9 cellular contexts compared by ENCODE assay signal in genomic region chr9:129751841-129752801, GRCh38. TPM values are rescaled to one million over a fixed set of nuclear protein-coding genes. Genes with fewer than 3 reads are reported as not detected.
A peak's percentile ranks its signal among the peaks of the same experiment; 100 is the strongest.
DNase-seq lines count a peak whose midpoint lies in the region; ATAC-seq and TF ChIP-seq lines count a peak whose summit lies in the region.
"Had no signal": no experiment of that assay in that cellular context is flagged by ENCODE, and none has a peak within 500 bp of the region (broad histone marks: within the 10 kb centered on the region; RNA-seq: fewer than 3 reads in every experiment).

No MANE protein-coding gene starts in this region.

- no peaks in the 10 kb centered on the region for H3K27me3 Mint-ChIP-seq in MCF 10A (ENCODE audit: insufficient read depth, unreplicated experiment)
- no peaks in the 10 kb centered on the region for H3K27me3 Mint-ChIP-seq in activated T-cell treated with anti-CD3 and anti-CD28 coated beads, Interleukin-2, amount 50 U/mL, for 4 hours (ENCODE audit: low read depth)

- H3K4me1 ChIP-seq in right atrium auricular region (peaks cover 0 to 19% of the 10 kb centered on the region in 2 donors), lower lobe of right lung (peaks cover 22% of the 10 kb centered on the region), vagina (peaks cover 34% of the 10 kb centered on the region)

- no peaks in the 10 kb centered on the region for H3K9me3 Mint-ChIP-seq in MCF 10A (ENCODE audit: unreplicated experiment)
- no peaks in the 10 kb centered on the region for H3K9me3 Mint-ChIP-seq in activated T-cell treated with anti-CD3 and anti-CD28 coated beads, Interleukin-2, amount 50 U/mL, for 4 hours

- peak overlapping the region; percentile 82 for H3K27ac Mint-ChIP-seq in MCF 10A (ENCODE audit: low read depth, unreplicated experiment)

- peak; percentile 44 for ATAC-seq in Right ventricle myocardium inferior
- peak; percentile 60 to 69 for ATAC-seq in lower lobe of right lung
- no peak for ATAC-seq in activated T-cell treated with anti-CD3 and anti-CD28 coated beads, Interleukin-2, amount 50 U/mL, for 4 hours

- no peaks in the 10 kb centered on the region for H3K27me3 ChIP-seq in right atrium auricular region
- peaks cover 7% of the 10 kb centered on the region for H3K27me3 ChIP-seq in lower lobe of right lung (ENCODE audit: low read depth)
- no peaks in the 10 kb centered on the region for H3K27me3 ChIP-seq in vagina

- TSS peak; percentile 81 for BruUV-seq in MCF 10A (replicated peaks; lab: Mats Ljungman, UMichigan)

- H3K9me3 ChIP-seq in right atrium auricular region (no peaks in the 10 kb centered on the region), lower lobe of right lung (no peaks in the 10 kb centered on the region), vagina (no peaks in the 10 kb centered on the region)
- H3K9me3 ChIP-seq: neutrophil had no signal

- TF ChIP-seq POLR2A in vagina (IDR thresholded peaks at IDR 0.05): no peak

- H3K36me3 Mint-ChIP-seq in MCF 10A (ENCODE audit: insufficient read depth, unreplicated experiment): peaks cover 29% of the 10 kb centered on the region
- H3K36me3 Mint-ChIP-seq in activated T-cell treated with anti-CD3 and anti-CD28 coated beads, Interleukin-2, amount 50 U/mL, for 4 hours (ENCODE audit: insufficient read depth): no peaks in the 10 kb centered on the region

- DNase-seq in Right ventricle myocardium inferior (ENCODE audit: missing footprints) (no peak), right atrium auricular region (ENCODE audit: low spot score) (no peak), MCF 10A (ENCODE audit: unreplicated experiment) (peak; percentile 95), lower lobe of right lung (peak; percentile 63), vagina (ENCODE audit: extremely low spot score in 2 of 2) (no peak), NCI-H1436 (lab: John Stamatoyannopoulos, UW) (no peak), KG1 (lab: John Stamatoyannopoulos, UW) (no peak)
- DNase-seq in activated T-cell treated with anti-CD3 and anti-CD28 coated beads, Interleukin-2, amount 50 U/mL, for 4 hours: no peak

- H3K4me3 ChIP-seq in right atrium auricular region (peak overlapping the region in 1 of 2 donors; percentile 40), lower lobe of right lung (peak overlapping the region; percentile 44), vagina (peak overlapping the region; percentile 54 to 69)

- TF ChIP-seq CTCF in right atrium auricular region (IDR thresholded peaks at IDR 0.05) (no peak), MCF 10A (IDR thresholded peaks at IDR 0.05; ENCODE audit: unreplicated experiment) (no peak), lower lobe of right lung (IDR thresholded peaks at IDR 0.05) (no peak), vagina (IDR thresholded peaks at IDR 0.05) (no peak)

- no peaks in the 10 kb centered on the region for H3K36me3 ChIP-seq in right atrium auricular region
- no peaks in the 10 kb centered on the region for H3K36me3 ChIP-seq in lower lobe of right lung
- no peaks in the 10 kb centered on the region for H3K36me3 ChIP-seq in vagina

- CTCF ChIA-PET in MCF 10A (lab: Yijun Ruan, JAX): interaction anchor here (0.8 to 5.3 kb wide), 6 partner anchors 13 to 38 kb away, joined by 3 to 55 read pairs (median 19); no protein-coding TSS in a partner anchor

- intact Hi-C loops in Right ventricle myocardium inferior (cut with DNase I) (no loop called here), MCF 10A (cut with micrococcal nuclease) (loop anchor here (1.0 kb wide), 1 partner anchor 21 kb away; no protein-coding TSS in a partner anchor), lower lobe of right lung (cut with DNase I) (no loop called here), vagina (cut with DNase I) (no loop called here)

- H3K4me1 Mint-ChIP-seq in MCF 10A (ENCODE audit: insufficient read depth, unreplicated experiment): peaks cover 29% of the 10 kb centered on the region
- peaks cover 9% of the 10 kb centered on the region for H3K4me1 Mint-ChIP-seq in activated T-cell treated with anti-CD3 and anti-CD28 coated beads, Interleukin-2, amount 50 U/mL, for 4 hours (ENCODE audit: low read depth)

- H3K4me3 Mint-ChIP-seq in MCF 10A (ENCODE audit: unreplicated experiment): peak overlapping the region; percentile 93
- no peak overlapping the region for H3K4me3 Mint-ChIP-seq in activated T-cell treated with anti-CD3 and anti-CD28 coated beads, Interleukin-2, amount 50 U/mL, for 4 hours

- POLR2A ChIA-PET in MCF 10A (lab: Yijun Ruan, JAX): interaction anchor here (0.5 to 8.9 kb wide), 18 partner anchors 11 to 669 kb away, joined by 3 to 293 read pairs (median 4); partner anchors contain the start of genes ASB6, NTMT1 and TOR1B

- H3K27ac ChIP-seq in right atrium auricular region (no peak overlapping the region), lower lobe of right lung (no peak overlapping the region), vagina (peak overlapping the region; percentile 62)
- H3K27ac ChIP-seq: neutrophil had no signal

RNA-seq across cellular contexts. Expression of gene PTGES, which starts 0.7 kb away (rescaled TPM):
- total RNA-seq in Right ventricle myocardium inferior: 4.8 TPM
- total RNA-seq in right atrium auricular region: 1 to 10 TPM; 1.1 to 2.6 TPM
- 74.0 and 96.6 TPM in 2 replicates for total RNA-seq in MCF 10A (2022)
- total RNA-seq in lower lobe of right lung: 3.9 TPM
- total RNA-seq in vagina: 18.9 TPM
- not detected for total RNA-seq in activated T-cell treated with anti-CD3 and anti-CD28 coated beads, Interleukin-2, amount 50 U/mL, for 4 hours

RNA-seq across cellular contexts. Expression of gene TOR1B, which starts 50.9 kb away (rescaled TPM):
- total RNA-seq in Right ventricle myocardium inferior (10.5 TPM), right atrium auricular region (10 to 100 TPM; 10.2 to 12.3 TPM), MCF 10A (2022) (14.7 and 14.8 TPM in 2 replicates), lower lobe of right lung (34.9 TPM), vagina (14.5 TPM)
- 10 to 100 TPM; 22.8 to 28.1 (median 27.5) TPM for total RNA-seq in activated T-cell treated with anti-CD3 and anti-CD28 coated beads, Interleukin-2, amount 50 U/mL, for 4 hours

Comparison
In these comparisons a context has a peak if more than half of its experiments do, and no peak if none do; other contexts are left out.
1. ATAC-seq: peak in Right ventricle myocardium inferior (single experiment) and lower lobe of right lung (2 of 2); none in activated T-cell treated with anti-CD3 and anti-CD28 coated beads, Interleukin-2, amount 50 U/mL, for 4 hours (0 of 2).
2. DNase-seq: peak in MCF 10A (single experiment) and lower lobe of right lung (single experiment); none in Right ventricle myocardium inferior (single experiment), right atrium auricular region (single experiment), vagina (0 of 2), NCI-H1436 (single experiment), KG1 (single experiment) and activated T-cell treated with anti-CD3 and anti-CD28 coated beads, Interleukin-2, amount 50 U/mL, for 4 hours (single experiment).